In the genomic region with DNA sequence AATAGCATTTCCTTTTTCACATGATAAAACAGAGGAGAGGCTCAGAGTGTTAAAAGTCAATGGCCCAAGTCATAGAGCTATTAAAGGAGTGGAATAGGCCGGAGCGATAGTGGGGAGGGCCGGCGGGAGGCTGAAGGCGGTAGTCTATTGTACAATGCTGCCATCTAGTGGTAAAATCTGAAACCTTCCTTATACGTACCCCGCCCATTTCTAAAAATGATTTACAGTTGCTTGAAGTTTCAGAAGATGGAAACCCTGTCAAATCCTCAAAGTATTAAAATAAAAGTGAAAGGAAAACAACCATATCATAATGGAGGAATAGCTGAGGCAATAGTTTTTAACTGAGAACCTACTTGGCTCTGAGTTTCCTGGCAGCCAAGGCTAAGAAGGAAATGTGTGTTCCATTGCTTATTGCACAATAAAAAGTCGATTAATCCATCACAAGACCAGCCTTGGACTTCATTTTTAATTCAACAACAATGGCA, we compare ENCODE assay signal across 8 cellular contexts.
DNase-seq lines count a peak whose midpoint lies in the region; ATAC-seq, FAIRE-seq and TF ChIP-seq lines count a peak whose summit lies in the region.

No MANE protein-coding gene starts in this region.

- in situ Hi-C loops in transverse colon (cut with MboI; ENCODE audit: low pct_ligation_motif_present in 1 of 4, low pct_unique_long_range_greater_than_20kb in 1 of 4, low sequenced_read_pairs in 3 of 4): loop anchor here (5.0 to 25.0 kb wide), 5 partner anchors 150 to 273 kb away; no protein-coding TSS in a partner anchor

- H3K9me3 ChIP-seq in lung (ENCODE audit: control insufficient read depth in 2 of 2, insufficient read depth in 1 of 2, low read length in 1 of 2) (peaks cover 0 to 2% of the 10 kb centered on the region in 2 donors), transverse colon (no peaks in the 10 kb centered on the region)

- H3K27ac Mint-ChIP-seq in CD14-positive monocyte: no peak overlapping the region
- H3K27ac Mint-ChIP-seq in T-cell: no peak overlapping the region

- peaks cover 0 to 3% (median 0%) of the 10 kb centered on the region in 7 donors for H3K9me3 Mint-ChIP-seq in CD14-positive monocyte
- no peaks in the 10 kb centered on the region for H3K9me3 Mint-ChIP-seq in T-cell

- no peaks in the 10 kb centered on the region for H3K36me3 ChIP-seq in lung (ENCODE audit: control insufficient read depth in 2 of 2, insufficient read depth in 2 of 2, low read length in 2 of 2)
- no peaks in the 10 kb centered on the region for H3K36me3 ChIP-seq in transverse colon

- H3K4me1 Mint-ChIP-seq in CD14-positive monocyte (peaks cover 7% of the 10 kb centered on the region), T-cell (peaks cover 7 to 17% (median 16%) of the 10 kb centered on the region in 3 donors)

- ATAC-seq in HG02763 (IDR thresholded peaks at IDR 0.05; ENCODE audit: unreplicated experiment) (peak; percentile 72), T-cell (replicated peaks in 1 of 4) (peak; percentile 45 to 79 (median 64)), lung (ENCODE audit: insufficient read depth, low FRiP score) (peak; percentile 81)

- H3K27me3 ChIP-seq in lung (ENCODE audit: control insufficient read depth, insufficient read depth) (no peaks in the 10 kb centered on the region), transverse colon (peaks cover 10% of the 10 kb centered on the region)

- H3K36me3 Mint-ChIP-seq in CD14-positive monocyte: peaks cover 0 to 1% of the 10 kb centered on the region in 2 donors
- H3K36me3 Mint-ChIP-seq in T-cell: no peaks in the 10 kb centered on the region

- H3K4me1 ChIP-seq in lung (ENCODE audit: control insufficient read depth in 2 of 2, insufficient read depth in 2 of 2, low read length in 2 of 2) (no peaks in the 10 kb centered on the region), transverse colon (peaks cover 0 to 10% (median 7%) of the 10 kb centered on the region in 4 donors)

- H3K4me3 ChIP-seq in NB4 (ENCODE audit: low read depth, low read length) (no peak overlapping the region), coronary artery (no peak overlapping the region), lung (no peak overlapping the region), transverse colon (no peak overlapping the region)

- POLR2A ChIA-PET in T-cell (lab: Charles Lee): interaction anchor here (0.7 to 1.0 kb wide), 3 partner anchors 151 to 203 kb away, joined by 3 to 5 read pairs (median 4); no protein-coding TSS in a partner anchor

- TF ChIP-seq CTCF in CD14-positive monocyte (IDR thresholded peaks at IDR 0.05) (peak; percentile 88), NB4 (IDR thresholded peaks at IDR 0.05; ENCODE audit: low read depth, low read length) (peak; percentile 36), coronary artery (IDR thresholded peaks at IDR 0.05) (peak; percentile 78), lung (IDR thresholded peaks at IDR 0.05; ENCODE audit: control extremely low read depth, extremely low read depth) (peak; percentile 72), transverse colon (IDR thresholded peaks at IDR 0.05) (peak; percentile 82 to 86 (median 83))

- TF ChIP-seq POLR2A in NB4 (IDR thresholded peaks at IDR 0.05; ENCODE audit: extremely low read depth, insufficient read length) (no peak), transverse colon (IDR thresholded peaks at IDR 0.05) (no peak)

- CTCF ChIA-PET in T-cell (lab: Charles Lee): interaction anchor here (0.5 to 6.8 kb wide), 42 partner anchors 10 to 1876 kb away, joined by 3 to 93 read pairs (median 4); no protein-coding TSS in a partner anchor

- FAIRE-seq in GM18507 (lab: Jason Lieb, UNC): peak; percentile 86

- 8 to 10% methylated on average over 8 of the region's 8 CpGs for WGBS in lung, 2 donors
- WGBS in transverse colon (ENCODE audit: low coverage in 1 of 2), 2 donors: 3 to 9% methylated on average over 7 to 8 of the region's 8 CpGs

- TF ChIP-seq EP300 in transverse colon (IDR thresholded peaks at IDR 0.05; ENCODE audit: low read depth): no peak

- no peak overlapping the region for H3K4me3 Mint-ChIP-seq in CD14-positive monocyte
- no peak overlapping the region for H3K4me3 Mint-ChIP-seq in T-cell

- DNase-seq in CD14-positive monocyte (ENCODE audit: low spot score) (no peak), GM18507 (ENCODE audit: extremely low spot score, insufficient read length, low read depth) (peak; percentile 45), NB4 (ENCODE audit: low read depth) (peak; percentile 71), T-cell (peak in 10 of 34 experiments; percentile 6 to 41 (median 17)), coronary artery (ENCODE audit: low spot score) (no peak), lung (ENCODE audit: low spot score) (peak; percentile 44), transverse colon (peak; percentile 49)

- H3K27ac ChIP-seq in coronary artery (no peak overlapping the region), lung (ENCODE audit: low read depth in 1 of 2, low read length in 1 of 2) (no peak overlapping the region), transverse colon (no peak overlapping the region)

- H3K27me3 Mint-ChIP-seq in CD14-positive monocyte (ENCODE audit: low read depth in 3 of 3): peaks cover 12 to 36% (median 20%) of the 10 kb centered on the region in 3 donors
- H3K27me3 Mint-ChIP-seq in T-cell: peaks cover 20 to 26% of the 10 kb centered on the region in 2 donors

- intact Hi-C loops in CD14-positive monocyte (cut with micrococcal nuclease) (loop anchor here (1.0 to 5.0 kb wide), 4 partner anchors 160 to 273 kb away; no protein-coding TSS in a partner anchor), transverse colon (cut with DNase I; ENCODE audit: low total_unique reads) (loop anchor here (5.0 kb wide), 1 partner anchor 270 kb away; no protein-coding TSS in a partner anchor)

Comparison
In these comparisons a context has a peak if more than half of its experiments do, and no peak if none do; other contexts are left out.
1. DNase-seq: peak in GM18507 (single experiment), NB4 (single experiment), lung (single experiment) and transverse colon (single experiment); none in CD14-positive monocyte (single experiment) and coronary artery (single experiment).
2. CTCF ChIP-seq: peak in every context shown above with its lines; median percentile 88 in CD14-positive monocyte; 83 in transverse colon; 78 in coronary artery; 72 in lung; 36 in NB4.
3. Peak in every context shown above with its lines, with median percentiles within 50 percentile points of each other: ATAC-seq.